23 cellular contexts compared by ENCODE assay signal in genomic region chr2:213188533-213188867, GRCh38. TPM values are rescaled to one million over a fixed set of nuclear protein-coding genes. Genes with fewer than 3 reads are reported as not detected.
DNase-seq lines count a peak whose midpoint lies in the region; ATAC-seq and TF ChIP-seq lines count a peak whose summit lies in the region.
"Had no signal": no experiment of that assay in that cellular context is flagged by ENCODE, and none has a peak within 500 bp of the region (broad histone marks: within the 10 kb centered on the region; RNA-seq: fewer than 3 reads in every experiment).

No MANE protein-coding gene starts in this region.

- TF ChIP-seq CTCF in AG10803 (conservative IDR thresholded peaks at IDR 0.05; ENCODE audit: low read length) (no peak), endodermal cell (conservative IDR thresholded peaks at IDR 0.05) (no peak), neural cell (IDR thresholded peaks at IDR 0.05; ENCODE audit: poor library complexity, severe bottlenecking) (no peak), spleen (IDR thresholded peaks at IDR 0.05 in 8 of 11, conservative IDR thresholded peaks at IDR 0.05 in 3 of 11) (no peak)

- H3K4me3 Mint-ChIP-seq in endodermal cell = peak overlapping the region; percentile 30
- H3K4me3 Mint-ChIP-seq: IgD-negative memory B cell had no signal

- intact Hi-C loops in spleen (cut with DNase I; ENCODE audit: low total_unique reads) = no loop called here

- H3K9me3 Mint-ChIP-seq in endodermal cell = peaks cover 20% of the 10 kb centered on the region

- H2AFZ ChIP-seq in neural cell (ENCODE audit: low read depth, low read length) = no peak overlapping the region

- H3K4me3 ChIP-seq in AG10803 (ENCODE audit: low read length) = 0 out of 2 replicates have a peak overlapping the region, but pooled peaks have one; percentile 5
- H3K4me3 ChIP-seq in NT2/D1 (ENCODE audit: insufficient read length, low read depth) = peak overlapping the region; percentile 10
- H3K4me3 ChIP-seq in endodermal cell (ENCODE audit: low read length) = peak overlapping the region; percentile 74
- no peak overlapping the region for H3K4me3 ChIP-seq in neural cell (ENCODE audit: low read length)
- H3K4me3 ChIP-seq in spleen = no peak overlapping the region
- H3K4me3 ChIP-seq: sigmoid colon, SK-N-MC had no signal

- H3K27me3 ChIP-seq in NT2/D1 (ENCODE audit: insufficient read depth, insufficient read length) (no peaks in the 10 kb centered on the region), endodermal cell (ENCODE audit: control insufficient read depth, insufficient read depth, low read length, poor library complexity, severe bottlenecking) (no peaks in the 10 kb centered on the region), neural cell (ENCODE audit: insufficient read depth, low read depth, low read length) (no peaks in the 10 kb centered on the region), spleen (replicated peaks in 1 of 7) (no peaks in the 10 kb centered on the region)
- H3K27me3 ChIP-seq: sigmoid colon had no signal

- no peaks in the 10 kb centered on the region for H3K9me2 ChIP-seq in neural cell (ENCODE audit: insufficient read depth, low read length)

- H3K9ac ChIP-seq in NT2/D1 (ENCODE audit: insufficient read length, low read depth) = no peak overlapping the region
- peak overlapping the region; percentile 73 for H3K9ac ChIP-seq in endodermal cell (ENCODE audit: extremely low read depth, low read length, poor library complexity, severe bottlenecking)
- H3K9ac ChIP-seq in neural cell (ENCODE audit: low read length) = no peak overlapping the region

- H3K27ac Mint-ChIP-seq in endodermal cell = peak overlapping the region; percentile 94
- H3K27ac Mint-ChIP-seq: IgD-negative memory B cell had no signal

- TF ChIP-seq POLR2A in spleen (IDR thresholded peaks at IDR 0.05) = no peak

- ATAC-seq in HG02623 (IDR thresholded peaks at IDR 0.05; ENCODE audit: unreplicated experiment) = no peak

- no peak overlapping the region for H3K4me2 ChIP-seq in neural cell (ENCODE audit: low read length)

- no peak for DNase-seq in AG10803 (ENCODE audit: low read depth)
- no peak for DNase-seq in NT2/D1 (ENCODE audit: low read depth, low spot score)
- no peak for DNase-seq in endodermal cell
- no peak for DNase-seq in spleen
- no peak for DNase-seq in HK-2 (ENCODE audit: unreplicated experiment)
- no peak for DNase-seq in activated T-cell treated with anti-CD3 and anti-CD28 coated beads, Interleukin-2, amount 50 U/mL, for 1 hour
- DNase-seq: activated CD4-positive, alpha-beta T cell treated with anti-CD3 and anti-CD28 coated beads for 48 hours; activated CD8-positive, alpha-beta memory T cell treated with anti-CD3 and anti-CD28 coated beads, Interleukin-2, amount 50 U/mL, for 4 hours; activated gamma-delta T cell; amniotic stem cell; glutamatergic neuron; NCI-H1048; NCI-H2107; NCI-H524 treated with DMSO at 0.1 percent for 48 hours; occipital lobe; sigmoid colon; stimulated activated CD4-positive, alpha-beta T cell treated with anti-CD3 and anti-CD28 coated beads, Interleukin-4, amount 100 ng/mL, for 4 hours; stimulated activated CD8-positive, alpha-beta memory T cell treated with anti-CD3 and anti-CD28 coated beads, Interleukin-4, amount 100 ng/mL, for 48 hours; substantia nigra had no signal

- 76 to 100% methylated on average over 1 to 2 of the region's 2 CpGs for WGBS in endodermal cell (ENCODE audit: insufficient coverage in 1 of 2, insufficient read length in 1 of 2), 2 experiments
- 82 to 93% (median 90%) methylated on average over 2 of the region's 2 CpGs for WGBS in spleen, 5 donors

- H3K79me2 ChIP-seq in neural cell (replicated peaks; ENCODE audit: insufficient read depth, low read length) = no peaks in the 10 kb centered on the region

- H3K4me1 Mint-ChIP-seq in endodermal cell = peaks cover 20% of the 10 kb centered on the region

- no peaks in the 10 kb centered on the region for H3K36me3 ChIP-seq in NT2/D1 (ENCODE audit: insufficient read depth, insufficient read length, low read length)
- H3K36me3 ChIP-seq in endodermal cell (ENCODE audit: control insufficient read depth, insufficient read depth, low read length) = no peaks in the 10 kb centered on the region
- H3K36me3 ChIP-seq in neural cell (ENCODE audit: insufficient read depth, low read length) = no peaks in the 10 kb centered on the region
- no peaks in the 10 kb centered on the region for H3K36me3 ChIP-seq in spleen
- H3K36me3 ChIP-seq: sigmoid colon had no signal

- H3K9me3 ChIP-seq in NT2/D1 (ENCODE audit: insufficient read depth, low read length) (0 out of 2 replicates have a peak, but pooled peaks cover 3% of the 10 kb centered on the region), endodermal cell (ENCODE audit: control insufficient read depth, low read length) (peaks cover 8% of the 10 kb centered on the region), neural cell (ENCODE audit: low read length) (no peaks in the 10 kb centered on the region), spleen (peaks cover 0 to 4% (median 0%) of the 10 kb centered on the region in 8 donors)

- TF ChIP-seq RAD21 in neural cell (conservative IDR thresholded peaks at IDR 0.05) = no peak

- no peaks in the 10 kb centered on the region for H4K20me1 ChIP-seq in neural cell (ENCODE audit: insufficient read depth)

- H3K4me1 ChIP-seq in NT2/D1 (ENCODE audit: insufficient read depth, insufficient read length) (no peaks in the 10 kb centered on the region), endodermal cell (ENCODE audit: control insufficient read depth, insufficient read depth, low read length) (peaks cover 4% of the 10 kb centered on the region), spleen (no peaks in the 10 kb centered on the region)

- no peaks in the 10 kb centered on the region for H3K36me3 Mint-ChIP-seq in endodermal cell (ENCODE audit: low read depth)
- H3K36me3 Mint-ChIP-seq: IgD-negative memory B cell had no signal

- TF ChIP-seq EP300 in neural cell (conservative IDR thresholded peaks at IDR 0.05; ENCODE audit: poor library complexity, severe bottlenecking) = no peak

- H3K27me3 Mint-ChIP-seq in endodermal cell (ENCODE audit: insufficient read depth) = no peaks in the 10 kb centered on the region

- H3K27ac ChIP-seq in endodermal cell (ENCODE audit: low read depth, low read length) (peak overlapping the region; percentile 92), neural cell (ENCODE audit: low read length) (peak overlapping the region; percentile 94), spleen (no peak overlapping the region)
- H3K27ac ChIP-seq: SK-N-MC had no signal

- H3F3A ChIP-seq in neural cell (ENCODE audit: insufficient read depth, low read length, poor library complexity, severe bottlenecking) = no peaks in the 10 kb centered on the region

TF ChIP-seq in neural cell, 6 proteins besides CTCF, POLR2A, EP300 and RAD21:
- TF ChIP-seq EZH2 (IDR thresholded peaks at IDR 0.05; ENCODE audit: borderline replicate concordance, insufficient read depth, low read length, poor library complexity, severe bottlenecking) = no peak
- TF ChIP-seq POLR2AphosphoS5 (IDR thresholded peaks at IDR 0.05) = no peak

RNA-seq across cellular contexts. Expression of gene IKZF2, which starts 37.1 kb away (rescaled TPM):
- total RNA-seq in endodermal cell (1 to 10 TPM; 3.9 to 8.7 TPM), spleen (10 to 100 TPM; 14.3 to 43.4 (median 21.7) TPM)
- polyA plus RNA-seq in endodermal cell (2013, experiment 1 of 2) = 5.1 TPM
- polyA plus RNA-seq in endodermal cell (2013, experiment 2 of 2) = 5.6 TPM
- polyA plus RNA-seq in neural cell (5.6 and 5.9 TPM in 2 replicates), spleen (1 to 10 TPM in 1 of 3 donors, under 1 TPM in 2; 0.50 to 1.4 (median 0.80) TPM)
- 34.3 and 39.1 TPM in 2 replicates for polyA minus RNA-seq in neural cell

Comparison
In these comparisons a context has a peak if more than half of its experiments do, and no peak if none do; other contexts are left out.
1. H3K4me3 ChIP-seq: peak in AG10803 (single experiment), NT2/D1 (single experiment) and endodermal cell (single experiment); none in neural cell (single experiment) and spleen (0 of 8).
2. H3K27ac ChIP-seq: peak in endodermal cell (single experiment) and neural cell (single experiment); none in spleen (0 of 8).